In genomic region chr14:47675489-47676300, GRCh38 we compare ENCODE assay signal across 10 cellular contexts. TPM values are rescaled to one million over a fixed set of nuclear protein-coding genes. Genes with fewer than 3 reads are reported as not detected.
DNase-seq lines count a peak whose midpoint lies in the region; ATAC-seq and TF ChIP-seq lines count a peak whose summit lies in the region.
"Had no signal": no experiment of that assay in that cellular context is flagged by ENCODE, and none has a peak within 500 bp of the region (broad histone marks: within the 10 kb centered on the region; RNA-seq: fewer than 3 reads in every experiment).

MDGA2 (minus strand) TSS chr14:47675605.

- H4K20me1 ChIP-seq in PC-9 (ENCODE audit: insufficient read depth) = no peaks in the 10 kb centered on the region

- H3K36me3 Mint-ChIP-seq in mesothelial cell of epicardium = no peaks in the 10 kb centered on the region

- in situ Hi-C loops in GM13976 (cut with MboI; ENCODE audit: low sequenced_read_pairs, unreplicated experiment) = no loop called here
- in situ Hi-C loops in KBM-7 (cut with MboI; ENCODE audit: low pct_unique_long_range_greater_than_20kb, low sequenced_read_pairs) = no loop called here

- TF ChIP-seq CTCF in GM13976 (IDR thresholded peaks at IDR 0.05; ENCODE audit: borderline replicate concordance, control extremely low read depth, extremely low read depth, insufficient read depth, missing control alignments) = no peak
- no peak for TF ChIP-seq CTCF in mesothelial cell of epicardium (IDR thresholded peaks at IDR 0.05; ENCODE audit: unreplicated experiment)
- TF ChIP-seq CTCF in PC-9 (conservative IDR thresholded peaks at IDR 0.05) = no peak

- BruUV-seq in PC-9 (replicated peaks; lab: Mats Ljungman, UMichigan) = no TSS peak

- no peaks in the 10 kb centered on the region for H3F3A ChIP-seq in PC-9 (ENCODE audit: insufficient read depth, low read depth)

- no peaks in the 10 kb centered on the region for H3K79me2 ChIP-seq in PC-9 (ENCODE audit: low read depth)

- intact Hi-C loops in PC-9 (cut with micrococcal nuclease; ENCODE audit: unreplicated experiment) = no loop called here

- H3K4me3 ChIP-seq in PC-9 = no peak within 1 kb of the TSS
- H3K4me3 ChIP-seq: adrenal gland had no signal

- peak; percentile 30 for DNase-seq in GM13976 (ENCODE audit: low spot score)
- DNase-seq in KBM-7 = peak; percentile 1
- peak in 48 of 61 donors; percentile 3 to 77 (median 46) for DNase-seq in caudate nucleus (lab: John Stamatoyannopoulos, UW)
- DNase-seq in mesothelial cell of epicardium (ENCODE audit: low spot score in 2 of 2, unreplicated experiment in 2 of 2) = peak in 1 of 2 experiments; percentile 51
- no peak for DNase-seq in PC-9
- no peak for DNase-seq in EL
- DNase-seq in GM19238 (ENCODE audit: insufficient read length, low spot score) = no peak

- H3K27me3 Mint-ChIP-seq in mesothelial cell of epicardium (ENCODE audit: low read depth) = peaks cover 95% of the 10 kb centered on the region

- H3K27ac Mint-ChIP-seq in mesothelial cell of epicardium = no peak within 1 kb of the TSS

- POLR2A ChIA-PET in PC-9 (lab: Charles Lee; ENCODE audit: unreplicated experiment) = no interaction called here

- H3K9me3 ChIP-seq in PC-9 (ENCODE audit: insufficient read depth, low read depth) = no peaks in the 10 kb centered on the region
- H3K9me3 ChIP-seq: adrenal gland had no signal

- H3K36me3 ChIP-seq in PC-9 (ENCODE audit: low read depth) = no peaks in the 10 kb centered on the region
- H3K36me3 ChIP-seq: adrenal gland had no signal

- H2AFZ ChIP-seq in PC-9 = no peak within 1 kb of the TSS

- peak within 1 kb of the TSS; percentile 68 for H3K27ac ChIP-seq in caudate nucleus (ENCODE audit: low read depth, low read length)
- no peak within 1 kb of the TSS for H3K27ac ChIP-seq in PC-9
- H3K27ac ChIP-seq: adrenal gland had no signal

- no peaks in the 10 kb centered on the region for H3K9me2 ChIP-seq in PC-9 (ENCODE audit: insufficient read depth)

- H3K4me1 Mint-ChIP-seq in mesothelial cell of epicardium = peaks cover 16% of the 10 kb centered on the region

- no peaks in the 10 kb centered on the region for H3K9me3 Mint-ChIP-seq in mesothelial cell of epicardium

- CTCF ChIA-PET in PC-9 (lab: Charles Lee) = no interaction called here

- no peaks in the 10 kb centered on the region for H3K27me3 ChIP-seq in PC-9 (ENCODE audit: insufficient read depth, low read depth)

- H3K4me1 ChIP-seq in PC-9 (replicated peaks; ENCODE audit: insufficient read depth) = no peaks in the 10 kb centered on the region
- H3K4me1 ChIP-seq: adrenal gland had no signal

- no peak for ATAC-seq in HG03108 (IDR thresholded peaks at IDR 0.05; ENCODE audit: unreplicated experiment)
- ATAC-seq: HCT116 had no signal

- no peak within 1 kb of the TSS for H3K4me2 ChIP-seq in PC-9

- peak within 1 kb of the TSS; percentile 76 for H3K4me3 Mint-ChIP-seq in mesothelial cell of epicardium

RNA-seq across cellular contexts. Expression of gene MDGA2, which starts in this region (rescaled TPM):
- total RNA-seq in mesothelial cell of epicardium = 0.27 to 0.33 TPM (median 0.27 TPM) in 3 replicates
- not detected in 2 replicates for total RNA-seq in PC-9 (2021)

Comparison
In these comparisons a context has a peak if more than half of its experiments do, and no peak if none do; other contexts are left out.
1. DNase-seq: peak in GM13976 (single experiment), KBM-7 (single experiment) and caudate nucleus (48 of 61); none in PC-9 (0 of 2), EL (single experiment) and GM19238 (single experiment).